Comparison of ENCODE assay signal across 15 cellular contexts in genomic region chr13:112741185-112741755, GRCh38. TPM values are rescaled to one million over a fixed set of nuclear protein-coding genes. Genes with fewer than 3 reads are reported as not detected.
A peak's percentile ranks its signal among the peaks of the same experiment; 100 is the strongest.
DNase-seq lines count a peak whose midpoint lies in the region; ATAC-seq and TF ChIP-seq lines count a peak whose summit lies in the region.
"Had no signal": no experiment of that assay in that cellular context is flagged by ENCODE, and none has a peak within 500 bp of the region (broad histone marks: within the 10 kb centered on the region; RNA-seq: fewer than 3 reads in every experiment).

No MANE protein-coding gene starts in this region.

- no peaks in the 10 kb centered on the region for H3K27me3 Mint-ChIP-seq in effector memory CD8-positive, alpha-beta T cell
- H3K27me3 Mint-ChIP-seq: activated naive CD8-positive, alpha-beta T cell had no signal

- ATAC-seq in lower lobe of right lung (no peak), HG02981 (IDR thresholded peaks at IDR 0.05; ENCODE audit: unreplicated experiment) (no peak)
- no peak for ATAC-seq in effector memory CD8-positive, alpha-beta T cell (replicated peaks)
- ATAC-seq: PC-3 had no signal

- no peak overlapping the region for H3K4me3 Mint-ChIP-seq in effector memory CD8-positive, alpha-beta T cell
- H3K4me3 Mint-ChIP-seq: activated naive CD8-positive, alpha-beta T cell had no signal

- peak overlapping the region; percentile 12; the same call in 1 of the 2 replicates for H3K4me3 ChIP-seq in MG63
- peak overlapping the region; percentile 31 for H3K4me3 ChIP-seq in coronary artery
- H3K4me3 ChIP-seq in lower lobe of right lung: no peak overlapping the region

- H3K36me3 ChIP-seq in MG63 (no peaks in the 10 kb centered on the region), lower lobe of right lung (no peaks in the 10 kb centered on the region)

- intact Hi-C loops in lower lobe of right lung (cut with DNase I): no loop called here

- no peaks in the 10 kb centered on the region for H3K9me3 Mint-ChIP-seq in effector memory CD8-positive, alpha-beta T cell

- no peaks in the 10 kb centered on the region for H3K9me3 ChIP-seq in MG63
- H3K9me3 ChIP-seq in lower lobe of right lung: no peaks in the 10 kb centered on the region

- TF ChIP-seq CTCF in coronary artery (IDR thresholded peaks at IDR 0.05) (no peak), lower lobe of right lung (IDR thresholded peaks at IDR 0.05) (no peak)

- H3K27me3 ChIP-seq in MG63: no peaks in the 10 kb centered on the region
- H3K27me3 ChIP-seq in lower lobe of right lung (ENCODE audit: low read depth): no peaks in the 10 kb centered on the region

- peak overlapping the region in 1 of 2 donors; percentile 84 for H3K27ac ChIP-seq in coronary artery
- peak overlapping the region; percentile 67 for H3K27ac ChIP-seq in lower lobe of right lung
- peak overlapping the region; percentile 77 for H3K27ac ChIP-seq in substantia nigra (ENCODE audit: low read depth, low read length, poor library complexity, severe bottlenecking)

- no peak overlapping the region for H3K27ac Mint-ChIP-seq in effector memory CD8-positive, alpha-beta T cell
- H3K27ac Mint-ChIP-seq: activated naive CD8-positive, alpha-beta T cell had no signal

- no peaks in the 10 kb centered on the region for H3K36me3 Mint-ChIP-seq in effector memory CD8-positive, alpha-beta T cell (ENCODE audit: insufficient read depth)
- H3K36me3 Mint-ChIP-seq: activated naive CD8-positive, alpha-beta T cell had no signal

- H3K4me1 ChIP-seq in lower lobe of right lung: peaks cover 51% of the 10 kb centered on the region

- H3K4me1 Mint-ChIP-seq in effector memory CD8-positive, alpha-beta T cell (ENCODE audit: low read depth in 2 of 2): peaks cover 26 to 38% of the 10 kb centered on the region in 2 donors

- in situ Hi-C loops in G401 (cut with HindIII; ENCODE audit: low sequenced_read_pairs): no loop called here

- DNase-seq in MG63 (no peak), coronary artery (ENCODE audit: low spot score) (no peak), lower lobe of right lung (no peak), substantia nigra (lab: John Stamatoyannopoulos, UW) (no peak), G401 (ENCODE audit: low spot score) (no peak)
- no peak for DNase-seq in effector memory CD8-positive, alpha-beta T cell
- DNase-seq in stimulated activated CD4-positive, alpha-beta T cell treated with anti-CD3 and anti-CD28 coated beads, Interleukin-2, amount 100 ng/mL, for 24 hours: no peak
- DNase-seq: effector memory CD4-positive, alpha-beta T cell; GF-D8; hippocampal formation; Karpas-422; PC-3; T-helper 9 cell had no signal

RNA-seq across cellular contexts. Expression of gene ATP11A, which starts 51.4 kb away (rescaled TPM):
- total RNA-seq in MG63 (2014; rRNA removed; shearing (Covaris generic); ENCODE audit: low replicate concordance): 2.5 and 2.7 TPM in 2 replicates
- total RNA-seq in lower lobe of right lung: 281 TPM
- total RNA-seq in G401 (2014; rRNA removed; shearing (Covaris generic)): 4.2 and 4.5 TPM in 2 replicates

Comparison
In these comparisons a context has a peak if more than half of its experiments do, and no peak if none do; other contexts are left out.
1. RNA of gene ATP11A, which starts 51.4 kb away (total RNA-seq): 281 TPM in lower lobe of right lung (single experiment); 4.2 to 4.5 TPM in G401 and 2.5 to 2.7 TPM in MG63; every median in the first group is over 10 times any median in the second.